ENCODE assay signal across 8 cellular contexts in the genomic region with DNA sequence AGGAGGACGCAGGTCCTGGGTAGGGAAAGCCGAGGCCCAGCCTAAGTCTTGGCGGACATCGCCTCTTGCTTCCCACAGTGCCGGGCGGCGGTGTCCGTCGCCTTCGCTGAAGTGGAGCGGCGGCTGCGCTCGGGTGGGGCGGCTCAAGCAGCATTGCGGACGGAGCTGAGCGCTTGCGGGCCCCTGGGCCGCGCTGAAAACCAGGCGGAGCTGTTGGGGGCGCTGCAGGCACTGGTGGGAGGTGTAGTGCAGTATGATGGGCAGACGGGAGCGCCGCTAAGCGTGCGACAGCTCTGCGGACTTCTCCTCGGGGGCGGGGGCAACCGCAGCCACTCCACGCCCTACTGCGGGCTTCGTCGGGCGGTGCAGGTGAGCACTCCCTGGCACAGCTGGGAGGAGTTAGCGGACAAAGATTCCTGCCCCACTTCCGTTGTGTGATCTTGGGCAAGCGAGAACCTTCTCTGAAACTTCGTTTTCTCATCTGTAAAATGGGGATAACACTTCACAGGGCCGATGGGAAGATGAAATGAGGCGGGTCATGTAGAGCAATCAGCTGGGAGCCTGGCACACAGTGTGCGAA. TPM values are rescaled to one million over a fixed set of nuclear protein-coding genes. Genes with fewer than 3 reads are reported as not detected.
DNase-seq lines count a peak whose midpoint lies in the region; ATAC-seq, FAIRE-seq and TF ChIP-seq lines count a peak whose summit lies in the region.

No MANE protein-coding gene starts in this region.

- TF ChIP-seq CTCF in D721Med (IDR thresholded peaks at IDR 0.05; ENCODE audit: insufficient read depth, missing control alignments), result peak; percentile 50

- no peak for FAIRE-seq in D721Med (lab: Jason Lieb, UNC)

- DNase-seq in D721Med (ENCODE audit: insufficient read length, low spot score) (peak; percentile 84), HT-29 (ENCODE audit: low spot score) (peak; percentile 83), RPMI7951 (ENCODE audit: low read depth) (peak; percentile 47), activated gamma-delta T cell treated with Interleukin-2 at 50 U/mL for 16 hours (peak; percentile 53), Right ventricle myocardium superior (peak; percentile 48), retina (peak; percentile 72)

- intact Hi-C loops in Right ventricle myocardium superior (cut with DNase I), result no loop called here

- ATAC-seq in GM21360 (IDR thresholded peaks at IDR 0.05; ENCODE audit: unreplicated experiment) (peak; percentile 87), Right ventricle myocardium superior (ENCODE audit: poor library complexity) (peak; percentile 72), HG02840 (IDR thresholded peaks at IDR 0.05; ENCODE audit: low FRiP score, unreplicated experiment) (no peak)

RNA-seq across cellular contexts. Expression of a gene that starts 4.3 kb away (rescaled TPM):
- total RNA-seq in HT-29 (2014; rRNA removed; shearing (Covaris generic)), result 3.9 and 6.0 TPM in 2 replicates
- 0.36 TPM in 1 of 2 replicates, not detected in the other for total RNA-seq in RPMI7951 (2014; rRNA removed; shearing (Covaris generic))
- total RNA-seq in Right ventricle myocardium superior, result not detected
